ENCODE assay signal across 8 cellular contexts in genomic region chr3:197750863-197751737, GRCh38. TPM values are rescaled to one million over a fixed set of nuclear protein-coding genes. Genes with fewer than 3 reads are reported as not detected.
A peak's percentile ranks its signal among the peaks of the same experiment; 100 is the strongest.
DNase-seq lines count a peak whose midpoint lies in the region; ATAC-seq, FAIRE-seq and TF ChIP-seq lines count a peak whose summit lies in the region.

No MANE protein-coding gene starts in this region.

- ATAC-seq in HG02678 (IDR thresholded peaks at IDR 0.05; ENCODE audit: unreplicated experiment) = no peak

- peak overlapping the region; percentile 75 to 77 for H3K4me3 ChIP-seq in SK-N-SH (ENCODE audit: low read depth in 2 of 2, low read length in 1 of 2)
- H3K4me3 ChIP-seq in brain microvascular endothelial cell (ENCODE audit: low read depth, low read length) = peak overlapping the region; percentile 77
- peak overlapping the region; percentile 63 to 96 (median 89) for H3K4me3 ChIP-seq in skin epidermis

- POLR2A ChIA-PET in SK-N-SH (lab: Yijun Ruan, JAX) = no interaction called here

- H3K36me3 ChIP-seq in SK-N-SH (replicated peaks in 1 of 2; ENCODE audit: control insufficient read depth in 1 of 2, insufficient read depth in 2 of 2, low read length in 1 of 2) (no peaks in the 10 kb centered on the region), brain microvascular endothelial cell (replicated peaks) (no peaks in the 10 kb centered on the region)

- no peak for TF ChIP-seq EP300 in SK-N-SH (IDR thresholded peaks at IDR 0.05; ENCODE audit: borderline replicate concordance in 1 of 2, low read depth in 1 of 2, low read length in 1 of 2)

- in situ Hi-C loops in brain microvascular endothelial cell (cut with HindIII; ENCODE audit: low pct_ligation_motif_present, low sequenced_read_pairs) = no loop called here

- H3K79me2 ChIP-seq in SK-N-SH (ENCODE audit: insufficient read depth) = peaks cover 53% of the 10 kb centered on the region

- CTCF ChIA-PET in SK-N-SH (lab: Yijun Ruan, JAX) = interaction anchor here (1.0 kb wide), 1 partner anchor 8 kb away, joined by 5 read pairs; no protein-coding TSS in a partner anchor

- FAIRE-seq in H54 (lab: Jason Lieb, UNC) = peak; percentile 70

- peak overlapping the region; percentile 82 for H3K9ac ChIP-seq in SK-N-SH

- H3F3A ChIP-seq in SK-N-SH (replicated peaks; ENCODE audit: insufficient read depth) = peaks cover 49% of the 10 kb centered on the region

- H3K27ac ChIP-seq in SK-N-SH (ENCODE audit: low read depth in 2 of 2, low read length in 1 of 2) (peak overlapping the region; percentile 91 to 94), brain microvascular endothelial cell (peak overlapping the region; percentile 83), skin epidermis (peak overlapping the region; percentile 78 to 99 (median 94))

- TF ChIP-seq POLR2A in H54 (IDR thresholded peaks at IDR 0.05; ENCODE audit: low read depth, low read length) = no peak

- H4K20me1 ChIP-seq in SK-N-SH (ENCODE audit: insufficient read depth) = peaks cover 45% of the 10 kb centered on the region

- H3K4me2 ChIP-seq in SK-N-SH = peak overlapping the region; percentile 76

- peaks cover 0 to 10% of the 10 kb centered on the region in 2 experiments; a peak in 3 of 4 replicates for H3K4me1 ChIP-seq in SK-N-SH (ENCODE audit: control insufficient read depth in 1 of 2, insufficient read depth in 2 of 2, low read depth in 1 of 2, low read length in 1 of 2)

- H3K27me3 ChIP-seq in SK-N-SH (ENCODE audit: insufficient read depth) (no peaks in the 10 kb centered on the region), brain microvascular endothelial cell (replicated peaks) (no peaks in the 10 kb centered on the region)

- TF ChIP-seq RAD21 in SK-N-SH (IDR thresholded peaks at IDR 0.05; ENCODE audit: low read length) = no peak

- no peak overlapping the region for H2AFZ ChIP-seq in SK-N-SH (ENCODE audit: low read depth)

- H3K9me3 ChIP-seq in SK-N-SH = no peaks in the 10 kb centered on the region

- DNase-seq in AG08395 (ENCODE audit: low spot score) (peak; percentile 5), H54 (ENCODE audit: insufficient read length, low spot score) (no peak), SK-N-SH (peak; percentile 32), brain microvascular endothelial cell (peak; percentile 43), iPS-NIHi11 (ENCODE audit: low spot score) (peak; percentile 11), SHP77 (lab: John Stamatoyannopoulos, UW) (no peak)

- WGBS in SK-N-SH (ENCODE audit: low lambda C conversion rate) = 2% methylated on average over 35 of the region's 35 CpGs

- no peaks in the 10 kb centered on the region for H3K9me2 ChIP-seq in SK-N-SH

- TF ChIP-seq CTCF in SK-N-SH (IDR thresholded peaks at IDR 0.05) (no peak), brain microvascular endothelial cell (IDR thresholded peaks at IDR 0.05; ENCODE audit: low read depth, low read length, missing control alignments) (no peak)

TF ChIP-seq in SK-N-SH, 30 proteins besides CTCF, POLR2A, EP300 and RAD21:
- TF ChIP-seq PBX3 (IDR thresholded peaks at IDR 0.05) (no peak), FOXJ3 (CRISPR knock-in tag; IDR thresholded peaks at IDR 0.05) (no peak), SMC3 (IDR thresholded peaks at IDR 0.05; ENCODE audit: low read depth, low read length) (no peak), MXI1 (IDR thresholded peaks at IDR 0.05; ENCODE audit: low read depth, low read length) (no peak), RCOR1 (IDR thresholded peaks at IDR 0.05; ENCODE audit: low read length) (no peak), GABPA (IDR thresholded peaks at IDR 0.05; ENCODE audit: low read depth) (no peak), FOXM1 (IDR thresholded peaks at IDR 0.05; ENCODE audit: low read depth) (no peak), YY1 (IDR thresholded peaks at IDR 0.05; ENCODE audit: low read depth) (no peak), TCF12 (IDR thresholded peaks at IDR 0.05) (no peak), USF2 (IDR thresholded peaks at IDR 0.05; ENCODE audit: borderline replicate concordance, low read depth, low read length) (no peak), ELF1 (IDR thresholded peaks at IDR 0.05) (no peak), RXRA (IDR thresholded peaks at IDR 0.05; ENCODE audit: borderline replicate concordance, low read depth) (no peak), REST (IDR thresholded peaks at IDR 0.05; ENCODE audit: low read depth, low read length) (no peak), NRF1 (IDR thresholded peaks at IDR 0.05; ENCODE audit: low read depth, low read length) (no peak)

RNA-seq across cellular contexts. Expression of gene FYTTD1, which starts 1.4 kb away (rescaled TPM):
- 14.7 and 16.1 TPM in 2 replicates for polyA plus RNA-seq in SK-N-SH (2012; rRNA removed)
- 18.5 and 18.8 TPM in 2 replicates for polyA plus RNA-seq in SK-N-SH (2012; cell fraction: cytosol; rRNA removed)
- 8.7 and 13.1 TPM in 2 replicates for polyA plus RNA-seq in SK-N-SH (2012; cell fraction: nucleus; rRNA removed)

RNA-seq across cellular contexts. Expression of gene RUBCN, which starts 14.4 kb away (rescaled TPM):
- polyA plus RNA-seq in SK-N-SH (2012; rRNA removed) = 14.1 and 14.9 TPM in 2 replicates
- 8.0 and 10.3 TPM in 2 replicates for polyA plus RNA-seq in SK-N-SH (2012; cell fraction: cytosol; rRNA removed)
- 24.1 and 28.9 TPM in 2 replicates for polyA plus RNA-seq in SK-N-SH (2012; cell fraction: nucleus; rRNA removed)

RNA-seq across cellular contexts. Expression of gene LRCH3, which starts 40.0 kb away (rescaled TPM):
- polyA plus RNA-seq in SK-N-SH (2012; rRNA removed) = 22.6 and 29.7 TPM in 2 replicates
- polyA plus RNA-seq in SK-N-SH (2012; cell fraction: cytosol; rRNA removed) = 18.1 and 24.0 TPM in 2 replicates
- 30.6 and 43.2 TPM in 2 replicates for polyA plus RNA-seq in SK-N-SH (2012; cell fraction: nucleus; rRNA removed)

Comparison
In these comparisons a context has a peak if more than half of its experiments do, and no peak if none do; other contexts are left out.
1. DNase-seq: peak in AG08395 (single experiment), SK-N-SH (single experiment), brain microvascular endothelial cell (single experiment) and iPS-NIHi11 (single experiment); none in H54 (single experiment) and SHP77 (0 of 2).
2. Peak in every context shown above with its lines, with median percentiles within 50 percentile points of each other: H3K27ac ChIP-seq and H3K4me3 ChIP-seq.